In the genomic region with DNA sequence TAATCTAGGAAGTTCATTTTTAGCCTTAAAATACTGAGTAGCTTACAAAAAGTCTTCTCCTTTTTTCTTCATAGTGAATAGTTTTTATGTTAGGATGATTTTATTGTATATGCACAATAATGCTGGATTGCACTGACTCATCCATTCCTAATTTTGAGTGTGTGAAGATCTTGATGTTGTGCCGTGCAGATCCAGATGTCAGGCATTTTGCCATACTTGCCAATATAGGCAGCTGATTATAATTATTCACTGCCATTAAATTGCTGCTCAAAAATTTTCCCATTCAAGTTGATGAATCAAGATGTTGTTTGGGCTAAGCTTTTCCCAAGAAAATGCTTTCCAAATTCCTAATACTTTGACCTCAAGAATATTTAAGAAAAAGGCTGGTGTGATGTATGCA, we compare ENCODE assay signal across 16 cellular contexts.
"Had no signal": no experiment of that assay in that cellular context is flagged by ENCODE, and none has a peak within 500 bp of the region (broad histone marks: within the 10 kb centered on the region; RNA-seq: fewer than 3 reads in every experiment).

No MANE protein-coding gene starts in this region.

- H3K27ac ChIP-seq: ascending aorta, dorsolateral prefrontal cortex, sigmoid colon had no signal

- DNase-seq: activated CD4-positive, alpha-beta memory T cell treated with anti-CD3 and anti-CD28 coated beads, Interleukin-2, amount 10 ng/mL, durations not matched to agents 7 days and 5 days; activated CD4-positive, alpha-beta T cell treated with anti-CD3 and anti-CD28 coated beads for 1 hour; activated CD8-positive, alpha-beta memory T cell treated with anti-CD3 and anti-CD28 coated beads, Interleukin-2, amount 50 U/mL, for 4 hours; activated gamma-delta T cell treated with Interleukin-2 at 50 U/mL for 16 hours; activated T-cell treated with anti-CD3 and anti-CD28 coated beads, Interleukin-2, amount 50 U/mL, for 72 hours; dorsolateral prefrontal cortex; hippocampal formation; left ventricle myocardium superior; mesendoderm; occipital lobe; sigmoid colon; stimulated activated CD4-positive, alpha-beta T cell treated with anti-CD3 and anti-CD28 coated beads, Interleukin-12 subunit alpha, Interleukin-12 subunit beta, amount 100 ng/mL, for 4 hours; stimulated activated naive CD4-positive, alpha-beta T cell; trophoblast cell had no signal

- ATAC-seq: activated T-cell treated with anti-CD3 and anti-CD28 coated beads, Interleukin-2, amount 50 U/mL, for 72 hours; esophagus mucosa; left ventricle myocardium superior had no signal

- H3K9me3 ChIP-seq: ascending aorta, sigmoid colon had no signal

- H3K4me3 ChIP-seq: ascending aorta, dorsolateral prefrontal cortex, sigmoid colon had no signal

- H3K27me3 ChIP-seq: ascending aorta, dorsolateral prefrontal cortex, sigmoid colon had no signal

- H3K36me3 ChIP-seq: ascending aorta, sigmoid colon had no signal
